In the genomic region with DNA sequence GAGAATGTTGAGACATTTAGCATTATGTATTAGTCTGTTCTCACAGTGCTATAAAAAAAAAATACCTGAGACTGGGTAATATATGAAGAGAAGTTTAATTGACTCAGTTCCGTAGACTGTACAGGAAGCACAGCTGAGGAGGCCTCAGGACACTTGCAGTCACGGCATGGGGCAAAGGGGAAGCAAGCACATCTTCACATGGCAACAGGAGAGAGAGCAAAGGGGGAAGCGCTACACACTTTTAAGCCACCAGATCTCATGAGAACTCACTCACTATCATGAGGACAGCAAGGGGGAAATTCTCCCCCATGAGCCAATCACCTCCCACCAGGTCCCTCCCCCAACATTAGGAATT, we compare ENCODE assay signal across 1 cellular context.
TF ChIP-seq lines count a peak whose summit lies in the region.

No MANE protein-coding gene starts in this region.

TF ChIP-seq in IMR-90, 13 proteins besides CTCF, POLR2A, EP300 and RAD21 (continued from another document):
- TF ChIP-seq CEBPB (IDR thresholded peaks at IDR 0.05; ENCODE audit: low read depth, low read length) = no peak
- no peak for TF ChIP-seq NFE2L2 (IDR thresholded peaks at IDR 0.05; ENCODE audit: low read depth, low read length)
- TF ChIP-seq FOS (IDR thresholded peaks at IDR 0.05; ENCODE audit: low read depth, low read length) = no peak
- TF ChIP-seq BHLHE40 (IDR thresholded peaks at IDR 0.05; ENCODE audit: low read depth, low read length) = no peak
- TF ChIP-seq, protein P1, sequence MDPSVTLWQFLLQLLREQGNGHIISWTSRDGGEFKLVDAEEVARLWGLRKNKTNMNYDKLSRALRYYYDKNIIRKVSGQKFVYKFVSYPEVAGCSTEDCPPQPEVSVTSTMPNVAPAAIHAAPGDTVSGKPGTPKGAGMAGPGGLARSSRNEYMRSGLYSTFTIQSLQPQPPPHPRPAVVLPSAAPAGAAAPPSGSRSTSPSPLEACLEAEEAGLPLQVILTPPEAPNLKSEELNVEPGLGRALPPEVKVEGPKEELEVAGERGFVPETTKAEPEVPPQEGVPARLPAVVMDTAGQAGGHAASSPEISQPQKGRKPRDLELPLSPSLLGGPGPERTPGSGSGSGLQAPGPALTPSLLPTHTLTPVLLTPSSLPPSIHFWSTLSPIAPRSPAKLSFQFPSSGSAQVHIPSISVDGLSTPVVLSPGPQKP (IDR thresholded peaks at IDR 0.05; ENCODE audit: borderline replicate concordance, low read depth, low read length) = no peak
- no peak for TF ChIP-seq CHD1 (IDR thresholded peaks at IDR 0.05; ENCODE audit: low read depth, low read length)
- no peak for TF ChIP-seq SMC3 (IDR thresholded peaks at IDR 0.05; ENCODE audit: low read depth, low read length)
- no peak for TF ChIP-seq RFX5 (IDR thresholded peaks at IDR 0.05; ENCODE audit: low read depth, low read length)
